ENCODE assay signal across 32 cellular contexts in genomic region chr2:168691221-168691620, GRCh38.
"Had no signal": no experiment of that assay in that cellular context is flagged by ENCODE, and none has a peak within 500 bp of the region (broad histone marks: within the 10 kb centered on the region; RNA-seq: fewer than 3 reads in every experiment).

No MANE protein-coding gene starts in this region.

- H3K36me3 ChIP-seq: adrenal gland, left ventricle myocardium inferior, sigmoid colon, transverse colon, uterus had no signal

- H3K4me2 ChIP-seq: smooth muscle cell had no signal

- H3K27me3 ChIP-seq: adrenal gland, body of pancreas, esophagus muscularis mucosa, foreskin keratinocyte, heart right ventricle, sigmoid colon, transverse colon, uterus had no signal

- H3K27ac ChIP-seq: adrenal gland, body of pancreas, esophagus muscularis mucosa, foreskin keratinocyte, heart right ventricle, left ventricle myocardium inferior, transverse colon, uterus, WERI-Rb-1 had no signal

- H3K4me3 ChIP-seq: adrenal gland, body of pancreas, esophagus muscularis mucosa, heart right ventricle, left ventricle myocardium inferior, sigmoid colon, smooth muscle cell, transverse colon, uterus had no signal

- DNase-seq: activated CD4-positive, alpha-beta memory T cell treated with anti-CD3 and anti-CD28 coated beads for 36 hours; activated CD4-positive, alpha-beta T cell treated with anti-CD3 and anti-CD28 coated beads, Interleukin-2, amount 10 ng/mL, durations not matched to agents 24 days and 14 days; activated CD4-positive, CD25-positive, alpha-beta regulatory T cell treated with anti-CD3 and anti-CD28 coated beads, Interleukin-2, amount 50 U/mL, for 72 hours; activated CD8-positive, alpha-beta memory T cell treated with anti-CD3 and anti-CD28 coated beads, Interleukin-2, amount 50 U/mL, for 4 hours; activated effector memory CD4-positive, alpha-beta T cell treated with anti-CD3 and anti-CD28 coated beads, Interleukin-2, amount 50 U/mL, for 16 hours; activated naive CD4-positive, alpha-beta T cell treated with anti-CD3 and anti-CD28 coated beads for 36 hours; activated naive CD8-positive, alpha-beta T cell treated with anti-CD3 and anti-CD28 coated beads for 36 hours; activated T-cell treated with anti-CD3 and anti-CD28 coated beads, Interleukin-2, amount 50 U/mL, for 1 hour; adrenal gland; aorta; body of pancreas; cortex of kidney; foreskin keratinocyte; heart right ventricle; left ventricle myocardium inferior; midbrain; naive thymus-derived CD8-positive, alpha-beta T cell; posterior cingulate gyrus; sigmoid colon; stimulated activated CD4-positive, alpha-beta T cell treated with anti-CD3 and anti-CD28 coated beads, Interleukin-1b, Interleukin-23, amount 100 ng/mL, for 48 hours; stimulated activated CD4-positive, alpha-beta T cell treated with anti-CD3 and anti-CD28 coated beads, Interleukin-4, amount 100 ng/mL, for 4 hours; stimulated activated CD8-positive, alpha-beta memory T cell treated with anti-CD3 and anti-CD28 coated beads, Interleukin-4, amount 100 ng/mL, for 48 hours; stimulated activated naive B cell treated with anti-CD40 and anti-IgM and Interleukin-4, amounts not matched to agents 10 μg/mL and 1 μg/mL and 100 μg/mL, for 72 hours; SW 1271; T-helper 9 cell; transverse colon; uterus; WERI-Rb-1 had no signal

- H3K4me3 Mint-ChIP-seq: activated CD4-positive, alpha-beta memory T cell treated with anti-CD3 and anti-CD28 coated beads for 36 hours; activated CD4-positive, alpha-beta T cell treated with anti-CD3 and anti-CD28 coated beads, Interleukin-2, amount 10 ng/mL, durations not matched to agents 24 days and 14 days; activated naive CD4-positive, alpha-beta T cell treated with anti-CD3 and anti-CD28 coated beads for 36 hours; activated naive CD8-positive, alpha-beta T cell treated with anti-CD3 and anti-CD28 coated beads for 36 hours; activated T-helper 1 cell treated with anti-CD3 and anti-CD28 coated beads, Interleukin-12 subunit alpha, Interleukin-12 subunit beta, Interleukin-2, Interleukin-4 antibody, amounts not matched to agents 30 ng/mL and 10 ng/mL and 1 ng/mL, durations not matched to agents 14 hours and 24 hours and 36 hours; naive thymus-derived CD8-positive, alpha-beta T cell; stimulated activated naive B cell treated with anti-CD40 and anti-IgM and Interleukin-4, amounts not matched to agents 10 μg/mL and 1 μg/mL and 100 μg/mL, for 72 hours; T-helper 1 cell treated with Interleukin-12 subunit alpha and Interleukin-12 subunit beta and Interleukin-4 antibody, amounts not matched to agents 30 μg/mL and 1 μg/mL, for 36 hours had no signal

- ATAC-seq: body of pancreas; foreskin keratinocyte; heart right ventricle; naive thymus-derived CD8-positive, alpha-beta T cell; stimulated activated naive B cell treated with anti-CD40 and anti-IgM and Interleukin-4, amounts not matched to agents 10 μg/mL and 1 μg/mL and 100 μg/mL, for 72 hours had no signal

- H3K9me3 ChIP-seq: adrenal gland, body of pancreas, esophagus muscularis mucosa, heart right ventricle, left ventricle myocardium inferior, sigmoid colon, transverse colon, uterus had no signal

- H3K9me3 Mint-ChIP-seq: activated CD4-positive, alpha-beta memory T cell treated with anti-CD3 and anti-CD28 coated beads for 36 hours; activated CD4-positive, alpha-beta T cell treated with anti-CD3 and anti-CD28 coated beads, Interleukin-2, amount 10 ng/mL, durations not matched to agents 24 days and 14 days; activated naive CD4-positive, alpha-beta T cell treated with anti-CD3 and anti-CD28 coated beads for 36 hours; activated naive CD8-positive, alpha-beta T cell treated with anti-CD3 and anti-CD28 coated beads for 36 hours; activated T-helper 1 cell treated with anti-CD3 and anti-CD28 coated beads, Interleukin-12 subunit alpha, Interleukin-12 subunit beta, Interleukin-2, Interleukin-4 antibody, amounts not matched to agents 30 ng/mL and 10 ng/mL and 1 ng/mL, durations not matched to agents 14 hours and 24 hours and 36 hours; naive thymus-derived CD8-positive, alpha-beta T cell; stimulated activated naive B cell treated with anti-CD40 and anti-IgM and Interleukin-4, amounts not matched to agents 10 μg/mL and 1 μg/mL and 100 μg/mL, for 72 hours; T-helper 1 cell treated with Interleukin-12 subunit alpha and Interleukin-12 subunit beta and Interleukin-4 antibody, amounts not matched to agents 30 μg/mL and 1 μg/mL, for 36 hours had no signal

- H3K4me1 ChIP-seq: foreskin keratinocyte, uterus had no signal

- H3K27me3 Mint-ChIP-seq: activated CD4-positive, alpha-beta memory T cell treated with anti-CD3 and anti-CD28 coated beads for 36 hours; activated CD4-positive, alpha-beta T cell treated with anti-CD3 and anti-CD28 coated beads, Interleukin-2, amount 10 ng/mL, durations not matched to agents 24 days and 14 days; activated naive CD8-positive, alpha-beta T cell treated with anti-CD3 and anti-CD28 coated beads for 36 hours; naive thymus-derived CD8-positive, alpha-beta T cell; stimulated activated naive B cell treated with anti-CD40 and anti-IgM and Interleukin-4, amounts not matched to agents 10 μg/mL and 1 μg/mL and 100 μg/mL, for 72 hours had no signal

- H3K27ac Mint-ChIP-seq: activated CD4-positive, alpha-beta memory T cell treated with anti-CD3 and anti-CD28 coated beads for 36 hours; activated CD4-positive, alpha-beta T cell treated with anti-CD3 and anti-CD28 coated beads, Interleukin-2, amount 10 ng/mL, durations not matched to agents 24 days and 14 days; activated naive CD4-positive, alpha-beta T cell treated with anti-CD3 and anti-CD28 coated beads for 36 hours; activated naive CD8-positive, alpha-beta T cell treated with anti-CD3 and anti-CD28 coated beads for 36 hours; activated T-helper 1 cell treated with anti-CD3 and anti-CD28 coated beads, Interleukin-12 subunit alpha, Interleukin-12 subunit beta, Interleukin-2, Interleukin-4 antibody, amounts not matched to agents 30 ng/mL and 10 ng/mL and 1 ng/mL, durations not matched to agents 14 hours and 24 hours and 36 hours; stimulated activated naive B cell treated with anti-CD40 and anti-IgM and Interleukin-4, amounts not matched to agents 10 μg/mL and 1 μg/mL and 100 μg/mL, for 72 hours; T-helper 1 cell treated with Interleukin-12 subunit alpha and Interleukin-12 subunit beta and Interleukin-4 antibody, amounts not matched to agents 30 μg/mL and 1 μg/mL, for 36 hours had no signal
